ENCODE assay signal across 14 cellular contexts in genomic region chr17:37568350-37569053, GRCh38. TPM values are rescaled to one million over a fixed set of nuclear protein-coding genes. Genes with fewer than 3 reads are reported as not detected.
A peak's percentile ranks its signal among the peaks of the same experiment; 100 is the strongest.
DNase-seq lines count a peak whose midpoint lies in the region; ATAC-seq and TF ChIP-seq lines count a peak whose summit lies in the region.
"Had no signal": no experiment of that assay in that cellular context is flagged by ENCODE, and none has a peak within 500 bp of the region (broad histone marks: within the 10 kb centered on the region; RNA-seq: fewer than 3 reads in every experiment).

No MANE protein-coding gene starts in this region.

- no peaks in the 10 kb centered on the region for H3K9me3 Mint-ChIP-seq in activated naive CD8-positive, alpha-beta T cell (ENCODE audit: low read depth)
- H3K9me3 Mint-ChIP-seq in activated naive CD8-positive, alpha-beta T cell treated with anti-CD3 and anti-CD28 coated beads, Interleukin-2, amount 50 U/mL, for 24 hours = no peaks in the 10 kb centered on the region
- H3K9me3 Mint-ChIP-seq in T-cell = no peaks in the 10 kb centered on the region

- peaks cover 23% of the 10 kb centered on the region for H3K36me3 Mint-ChIP-seq in activated naive CD8-positive, alpha-beta T cell
- peaks cover 53% of the 10 kb centered on the region for H3K36me3 Mint-ChIP-seq in activated naive CD8-positive, alpha-beta T cell treated with anti-CD3 and anti-CD28 coated beads, Interleukin-2, amount 50 U/mL, for 24 hours (ENCODE audit: low read depth)
- peaks cover 49% of the 10 kb centered on the region for H3K36me3 Mint-ChIP-seq in T-cell

- peak overlapping the region; percentile 35 for H3K27ac Mint-ChIP-seq in activated naive CD8-positive, alpha-beta T cell
- H3K27ac Mint-ChIP-seq in activated naive CD8-positive, alpha-beta T cell treated with anti-CD3 and anti-CD28 coated beads, Interleukin-2, amount 50 U/mL, for 24 hours = no peak overlapping the region
- peak overlapping the region; percentile 53 to 71 for H3K27ac Mint-ChIP-seq in T-cell

- H3K4me1 ChIP-seq in Peyer's patch = no peaks in the 10 kb centered on the region

- no peaks in the 10 kb centered on the region for H3K27me3 Mint-ChIP-seq in activated naive CD8-positive, alpha-beta T cell
- H3K27me3 Mint-ChIP-seq in activated naive CD8-positive, alpha-beta T cell treated with anti-CD3 and anti-CD28 coated beads, Interleukin-2, amount 50 U/mL, for 24 hours = no peaks in the 10 kb centered on the region
- no peaks in the 10 kb centered on the region for H3K27me3 Mint-ChIP-seq in T-cell

- no peak overlapping the region for H3K4me3 ChIP-seq in epithelial cell of esophagus (ENCODE audit: low read length)
- H3K4me3 ChIP-seq in Peyer's patch = no peak overlapping the region

- H3K27ac ChIP-seq in Peyer's patch = no peak overlapping the region

- H3K4me3 Mint-ChIP-seq in activated naive CD8-positive, alpha-beta T cell = no peak overlapping the region
- H3K4me3 Mint-ChIP-seq in activated naive CD8-positive, alpha-beta T cell treated with anti-CD3 and anti-CD28 coated beads, Interleukin-2, amount 50 U/mL, for 24 hours = no peak overlapping the region
- no peak overlapping the region for H3K4me3 Mint-ChIP-seq in T-cell

- CTCF ChIA-PET in T-cell (lab: Charles Lee) = interaction anchor here in 1 of 2 donors (1.6 kb wide), 1 partner anchor 10 kb away, joined by 4 read pairs; no protein-coding TSS in a partner anchor

- peaks cover 4 to 74% (median 5%) of the 10 kb centered on the region in 3 donors for H3K36me3 ChIP-seq in Peyer's patch

- TF ChIP-seq CTCF in epithelial cell of esophagus (IDR thresholded peaks at IDR 0.05; ENCODE audit: insufficient read depth, low read depth, low read length, missing control alignments) = no peak
- TF ChIP-seq CTCF in Peyer's patch (IDR thresholded peaks at IDR 0.05) = no peak

- H3K27me3 ChIP-seq in Peyer's patch = no peaks in the 10 kb centered on the region

- no peak for TF ChIP-seq POLR2A in Peyer's patch (IDR thresholded peaks at IDR 0.05)

- POLR2A ChIA-PET in T-cell (lab: Charles Lee) = no interaction called here

- H3K4me1 Mint-ChIP-seq in activated naive CD8-positive, alpha-beta T cell (ENCODE audit: low read depth) = peaks cover 12% of the 10 kb centered on the region
- H3K4me1 Mint-ChIP-seq in activated naive CD8-positive, alpha-beta T cell treated with anti-CD3 and anti-CD28 coated beads, Interleukin-2, amount 50 U/mL, for 24 hours = no peaks in the 10 kb centered on the region
- peaks cover 7 to 17% (median 8%) of the 10 kb centered on the region in 3 donors for H3K4me1 Mint-ChIP-seq in T-cell

- H3K9me3 ChIP-seq in Peyer's patch = no peaks in the 10 kb centered on the region

- ATAC-seq in activated naive CD8-positive, alpha-beta T cell treated with anti-CD3 and anti-CD28 coated beads, Interleukin-2, amount 50 U/mL, for 24 hours = no peak
- ATAC-seq in T-cell (replicated peaks in 1 of 4) (no peak), GM21619 (IDR thresholded peaks at IDR 0.05; ENCODE audit: unreplicated experiment) (no peak)
- ATAC-seq: HCT116, PC-3 had no signal

- no peak for DNase-seq in activated naive CD8-positive, alpha-beta T cell treated with anti-CD3 and anti-CD28 coated beads, Interleukin-2, amount 50 U/mL, for 24 hours
- DNase-seq in T-cell (no peak), epithelial cell of esophagus (ENCODE audit: low read depth) (peak; percentile 9), Peyer's patch (no peak), COLO829 (ENCODE audit: low spot score) (no peak)
- no peak for DNase-seq in stimulated activated naive CD4-positive, alpha-beta T cell (lab: John Stamatoyannopoulos, UW)
- DNase-seq: DMS53, NCI-H1436 treated with DMSO at 0.1 percent for 48 hours, NCI-H345, NCI-H526 treated with DMSO at 0.1 percent for 48 hours, PC-3 had no signal

RNA-seq across cellular contexts. Expression of gene SYNRG, which starts 40.7 kb away (rescaled TPM):
- total RNA-seq in T-cell (100 to 1,000 TPM; 103 to 118 (median 113) TPM), Peyer's patch (100 to 1,000 TPM in 1 of 4 donors, 10 to 100 TPM in 3; 42.5 to 102 (median 49.5) TPM)
